Comparison of ENCODE assay signal across 15 cellular contexts in genomic region chr11:30760341-30760740, GRCh38.
DNase-seq lines count a peak whose midpoint lies in the region; FAIRE-seq and TF ChIP-seq lines count a peak whose summit lies in the region.
"Had no signal": no experiment of that assay in that cellular context is flagged by ENCODE, and none has a peak within 500 bp of the region (broad histone marks: within the 10 kb centered on the region; RNA-seq: fewer than 3 reads in every experiment).

No MANE protein-coding gene starts in this region.

- intact Hi-C loops in kidney (cut with DNase I) = no loop called here

- no peaks in the 10 kb centered on the region for H3K36me3 ChIP-seq in kidney (ENCODE audit: control insufficient read depth in 1 of 2, insufficient read depth in 2 of 2, low read length in 2 of 2)
- H3K36me3 ChIP-seq: HAP-1 had no signal

- peaks cover 25% of the 10 kb centered on the region for H3K9me3 Mint-ChIP-seq in mesothelial cell of epicardium

- H3K27ac ChIP-seq in kidney (ENCODE audit: low read depth in 2 of 2, low read length in 2 of 2) = no peak overlapping the region
- H3K27ac ChIP-seq: A549 had no signal

- no peak overlapping the region for H3K9ac ChIP-seq in kidney (ENCODE audit: low read length in 2 of 2)

- peaks cover 18% of the 10 kb centered on the region for H3K36me3 Mint-ChIP-seq in mesothelial cell of epicardium
- H3K36me3 Mint-ChIP-seq: CD8-positive, alpha-beta memory T cell had no signal

- H3K4me1 Mint-ChIP-seq in mesothelial cell of epicardium = peaks cover 42% of the 10 kb centered on the region
- H3K4me1 Mint-ChIP-seq: CD8-positive, alpha-beta memory T cell had no signal

- H3K4me3 Mint-ChIP-seq in mesothelial cell of epicardium = no peak overlapping the region
- H3K4me3 Mint-ChIP-seq: CD8-positive, alpha-beta memory T cell had no signal

- peak overlapping the region; percentile 53 for H3K27ac Mint-ChIP-seq in mesothelial cell of epicardium
- H3K27ac Mint-ChIP-seq: CD8-positive, alpha-beta memory T cell had no signal

- FAIRE-seq in A204.1 (lab: Jason Lieb, UNC) = peak; percentile 99
- no peak for FAIRE-seq in kidney (lab: Jason Lieb, UNC)
- FAIRE-seq: A549, GM19239, H1, K562 had no signal

- H3K9me3 ChIP-seq in kidney (ENCODE audit: control insufficient read depth in 1 of 2, low read length in 2 of 2) = peaks cover 0 to 7% of the 10 kb centered on the region in 2 donors
- H3K9me3 ChIP-seq: A549, HAP-1 had no signal

- TF ChIP-seq CTCF in mesothelial cell of epicardium (IDR thresholded peaks at IDR 0.05; ENCODE audit: unreplicated experiment) = no peak
- no peak for TF ChIP-seq CTCF in kidney (IDR thresholded peaks at IDR 0.05; ENCODE audit: borderline replicate concordance, extremely low read depth, insufficient read depth)

- peak; percentile 54 for DNase-seq in LHCN-M2 (ENCODE audit: low read depth)
- no peak for DNase-seq in mesothelial cell of epicardium (ENCODE audit: low spot score in 2 of 2, unreplicated experiment in 2 of 2)
- peak; percentile 42 for DNase-seq in stromal cell of bone marrow (ENCODE audit: low read depth)
- no peak for DNase-seq in kidney
- no peak for DNase-seq in DMS79 (lab: John Stamatoyannopoulos, UW)
- no peak for DNase-seq in NCI-H748 treated with DMSO at 0.1 percent for 48 hours (lab: John Stamatoyannopoulos, UW)
- DNase-seq: Caco-2; CD8-positive, alpha-beta memory T cell; GF-D8 had no signal

- no peaks in the 10 kb centered on the region for H3K27me3 Mint-ChIP-seq in mesothelial cell of epicardium (ENCODE audit: low read depth)
- H3K27me3 Mint-ChIP-seq: CD8-positive, alpha-beta memory T cell had no signal

- no peak overlapping the region for H3K4me3 ChIP-seq in kidney (ENCODE audit: low read length in 2 of 2)
- H3K4me3 ChIP-seq: A549, HAP-1, K562 had no signal

- H3K4me1 ChIP-seq in kidney (ENCODE audit: control insufficient read depth in 1 of 2, insufficient read depth in 1 of 2, low read depth in 1 of 2, low read length in 2 of 2) = no peaks in the 10 kb centered on the region
- H3K4me1 ChIP-seq: A549, Caco-2, HAP-1 had no signal

Comparison
In these comparisons a context has a peak if more than half of its experiments do, and no peak if none do; other contexts are left out.
1. DNase-seq: peak in LHCN-M2 (single experiment) and stromal cell of bone marrow (single experiment); none in mesothelial cell of epicardium (0 of 2), kidney (single experiment), DMS79 (single experiment) and NCI-H748 treated with DMSO at 0.1 percent for 48 hours (single experiment).